ENCODE assay signal across 16 cellular contexts in the genomic region with DNA sequence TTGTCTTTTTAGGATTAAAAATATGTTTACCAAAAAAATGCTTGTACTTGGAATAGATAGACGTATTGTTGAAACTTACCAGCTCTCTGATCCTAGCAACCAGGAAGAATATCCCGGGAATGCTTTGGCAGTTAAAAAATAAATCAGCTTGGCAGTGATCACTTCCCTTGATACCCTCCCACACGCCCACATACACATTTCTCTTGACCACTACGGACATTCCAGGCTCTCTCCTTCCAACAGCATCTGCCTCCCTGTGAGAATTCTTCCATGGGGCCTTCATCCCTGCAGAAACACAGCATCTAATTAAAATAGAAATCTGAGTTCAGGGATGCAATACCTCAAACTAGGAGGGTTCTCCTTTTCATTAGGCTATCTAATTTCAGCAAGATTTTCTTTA. TPM values are rescaled to one million over a fixed set of nuclear protein-coding genes. Genes with fewer than 3 reads are reported as not detected.
DNase-seq lines count a peak whose midpoint lies in the region; ATAC-seq, FAIRE-seq and TF ChIP-seq lines count a peak whose summit lies in the region.
"Had no signal": no experiment of that assay in that cellular context is flagged by ENCODE, and none has a peak within 500 bp of the region (broad histone marks: within the 10 kb centered on the region; RNA-seq: fewer than 3 reads in every experiment).

No MANE protein-coding gene starts in this region.

- no peaks in the 10 kb centered on the region for H3K9me3 ChIP-seq in pancreas

- TF ChIP-seq CTCF in AG09319 (IDR thresholded peaks at IDR 0.05; ENCODE audit: low read depth, low read length) = no peak
- TF ChIP-seq CTCF in pancreas (IDR thresholded peaks at IDR 0.05) = no peak

- no peak for FAIRE-seq in pancreas (lab: Jason Lieb, UNC)
- FAIRE-seq: GM12892, HepG2 had no signal

- intact Hi-C loops in pancreas (cut with DNase I) = no loop called here

- H3K4me1 ChIP-seq in pancreas = no peaks in the 10 kb centered on the region

- WGBS in pancreas, 2 donors = 22 to 33% methylated on average over 4 of the region's 4 CpGs

- H3K27me3 ChIP-seq in pancreas = no peaks in the 10 kb centered on the region

- H3K36me3 ChIP-seq in pancreas = no peaks in the 10 kb centered on the region

- DNase-seq in AG09319 (ENCODE audit: extremely low read depth, low read depth) = peak; percentile 71
- peak; percentile 87 for DNase-seq in M059J (ENCODE audit: low read depth)
- DNase-seq in dermis blood vessel endothelial cell = peak; percentile 73
- peak; percentile 51 to 67 for DNase-seq in lung microvascular endothelial cell (ENCODE audit: low read depth in 2 of 2)
- no peak for DNase-seq in activated CD4-positive, CD25-positive, alpha-beta regulatory T cell (lab: John Stamatoyannopoulos, UW)
- DNase-seq in OCI-M2 (lab: John Stamatoyannopoulos, UW; ENCODE audit: unreplicated experiment) = no peak
- DNase-seq in NCI-H526 treated with DMSO at 0.1 percent for 48 hours (lab: John Stamatoyannopoulos, UW) = no peak
- DNase-seq in pancreas = no peak
- DNase-seq: activated CD4-positive, alpha-beta T cell treated with anti-CD3 and anti-CD28 coated beads for 1 hour; activated effector memory CD4-positive, alpha-beta T cell treated with anti-CD3 and anti-CD28 coated beads, Interleukin-2, amount 50 U/mL, for 16 hours; CD4-positive, CD25-positive, alpha-beta regulatory T cell; naive thymus-derived CD8-positive, alpha-beta T cell; NCI-H2171 treated with DMSO at 0.1 percent for 48 hours; stimulated activated naive CD4-positive, alpha-beta T cell treated with Interleukin-2 at 50 U/mL for 16 hours had no signal

- H3K4me3 ChIP-seq in pancreas = no peak overlapping the region

- H3K27ac ChIP-seq in pancreas = no peak overlapping the region

- no peak for ATAC-seq in pancreas
- ATAC-seq: HepG2; naive thymus-derived CD8-positive, alpha-beta T cell had no signal

RNA-seq across cellular contexts. Expression of gene THSD1, which starts 57.9 kb away (rescaled TPM):
- 2.8 and 3.4 TPM in 2 replicates for total RNA-seq in M059J (2014; rRNA removed; shearing (Covaris generic))
- total RNA-seq in dermis blood vessel endothelial cell (80.3 and 83.1 TPM in 2 replicates), lung microvascular endothelial cell (39.7 and 77.2 TPM in 2 replicates), pancreas (1 to 10 TPM in 3 of 6 donors, under 1 TPM in 3; 0.41 to 1.8 (median 0.91) TPM)
- polyA plus RNA-seq in pancreas = 1 to 10 TPM in 1 of 2 donors, under 1 TPM in 1; 0.99 to 1.9 TPM

Comparison
In these comparisons a context has a peak if more than half of its experiments do, and no peak if none do; other contexts are left out.
1. DNase-seq: peak in AG09319 (single experiment), M059J (single experiment), dermis blood vessel endothelial cell (single experiment) and lung microvascular endothelial cell (2 of 2); none in activated CD4-positive, CD25-positive, alpha-beta regulatory T cell (0 of 4), OCI-M2 (single experiment), NCI-H526 treated with DMSO at 0.1 percent for 48 hours (single experiment) and pancreas (0 of 6).